ENCODE assay signal across 11 cellular contexts in genomic region chr2:127649100-127649611, GRCh38. TPM values are rescaled to one million over a fixed set of nuclear protein-coding genes. Genes with fewer than 3 reads are reported as not detected.
DNase-seq lines count a peak whose midpoint lies in the region; ATAC-seq, FAIRE-seq and TF ChIP-seq lines count a peak whose summit lies in the region.
"Had no signal": no experiment of that assay in that cellular context is flagged by ENCODE, and none has a peak within 500 bp of the region (broad histone marks: within the 10 kb centered on the region; RNA-seq: fewer than 3 reads in every experiment).

No MANE protein-coding gene starts in this region.

- peak overlapping the region; percentile 57 for H2AFZ ChIP-seq in KMS-11 (ENCODE audit: low read depth)

- no peak for TF ChIP-seq RAD21 in A549 (conservative IDR thresholded peaks at IDR 0.05 in 1 of 2, IDR thresholded peaks at IDR 0.05 in 1 of 2)

- ATAC-seq in A549 (peak in 1 of 2 experiments; percentile 18; a peak in 3 of 6 replicates), GM18511 (IDR thresholded peaks at IDR 0.05; ENCODE audit: unreplicated experiment) (no peak), GM19397 (IDR thresholded peaks at IDR 0.05; ENCODE audit: unreplicated experiment) (no peak)

- no peak for DNase-seq in A549 (ENCODE audit: low read depth in 1 of 2, low spot score in 1 of 2)
- DNase-seq in ascending aorta (ENCODE audit: low spot score in 2 of 2) = no peak
- DNase-seq in midbrain (lab: John Stamatoyannopoulos, UW) = peak; percentile 27
- no peak for DNase-seq in GM12891 (ENCODE audit: insufficient read length, low spot score)
- DNase-seq in HT-29 (ENCODE audit: low spot score) = no peak

- no peaks in the 10 kb centered on the region for H3K36me3 ChIP-seq in KMS-11 (ENCODE audit: insufficient read depth)
- peaks cover 15 to 29% of the 10 kb centered on the region in 2 donors for H3K36me3 ChIP-seq in ascending aorta

- H3K4me3 ChIP-seq in A549 = no peak overlapping the region
- H3K4me3 ChIP-seq in KMS-11 (IDR thresholded peaks at IDR 0.05; ENCODE audit: insufficient read depth, low read depth, low read length) = no peak overlapping the region
- no peak overlapping the region for H3K4me3 ChIP-seq in ascending aorta

- H3K9me3 ChIP-seq in A549 (no peaks in the 10 kb centered on the region), ascending aorta (no peaks in the 10 kb centered on the region)

- FAIRE-seq in A549 (lab: Jason Lieb, UNC) = no peak
- FAIRE-seq in GM12891 (lab: Jason Lieb, UNC) = no peak

- intact Hi-C loops in ascending aorta (cut with DNase I) = loop anchor here (5.0 kb wide), 1 partner anchor 142 kb away; no protein-coding TSS in a partner anchor

- TF ChIP-seq CTCF in A549 (IDR thresholded peaks at IDR 0.05) = no peak
- TF ChIP-seq CTCF in KMS-11 (conservative IDR thresholded peaks at IDR 0.05; ENCODE audit: low read depth, low read length) = no peak
- TF ChIP-seq CTCF in ascending aorta (IDR thresholded peaks at IDR 0.05) = no peak

- 66% methylated on average over 6 of the region's 12 CpGs for WGBS in A549 (ENCODE audit: missing lambda C conversion rate)

- no peaks in the 10 kb centered on the region for H4K20me1 ChIP-seq in KMS-11 (ENCODE audit: insufficient read depth)

- no peaks in the 10 kb centered on the region for H3K27me3 ChIP-seq in KMS-11 (ENCODE audit: insufficient read depth, low read depth)
- no peaks in the 10 kb centered on the region for H3K27me3 ChIP-seq in ascending aorta

- H3K27ac ChIP-seq in A549 (peak overlapping the region; percentile 39 to 60; a peak in 2 of 6 replicates), KMS-11 (no peak overlapping the region), ascending aorta (peak overlapping the region; percentile 40 to 58)

- H3K4me2 ChIP-seq in A549 (peak overlapping the region; percentile 15; the same call in 1 of the 3 replicates), KMS-11 (no peak overlapping the region)

- CTCF ChIA-PET in A549 (lab: Yijun Ruan, JAX) = interaction anchor here (0.8 to 4.2 kb wide), 20 partner anchors 10 to 452 kb away, joined by 3 to 44 read pairs (median 6); no protein-coding TSS in a partner anchor

- peaks cover 18% of the 10 kb centered on the region for H3K4me1 ChIP-seq in A549
- H3K4me1 ChIP-seq in KMS-11 (ENCODE audit: low read depth, poor library complexity, severe bottlenecking) = no peaks in the 10 kb centered on the region
- H3K4me1 ChIP-seq in ascending aorta = peaks cover 18 to 51% of the 10 kb centered on the region in 2 donors

- POLR2A ChIA-PET in A549 (lab: Yijun Ruan, JAX) = interaction anchor here (2.2 kb wide), 1 partner anchor 122 kb away, joined by 6 read pairs; no protein-coding TSS in a partner anchor

- TF ChIP-seq POLR2A in A549 (IDR thresholded peaks at IDR 0.05; ENCODE audit: low read length) = no peak
- TF ChIP-seq POLR2A in GM12891 (IDR thresholded peaks at IDR 0.05; ENCODE audit: low read depth, low read length) = no peak

- no peak overlapping the region for H3K9ac ChIP-seq in KMS-11

- no peak for TF ChIP-seq EP300 in A549 (IDR thresholded peaks at IDR 0.05)

- no peaks in the 10 kb centered on the region for H3K79me2 ChIP-seq in KMS-11 (ENCODE audit: insufficient read depth, low read depth)

TF ChIP-seq in A549, 52 proteins besides CTCF, POLR2A, EP300 and RAD21:
- TF ChIP-seq TP53 (CRISPR knock-in tag; IDR thresholded peaks at IDR 0.05) (no peak), ESRRA (IDR thresholded peaks at IDR 0.05; ENCODE audit: borderline replicate concordance, low read length) (no peak), CBX2 (IDR thresholded peaks at IDR 0.05; ENCODE audit: borderline replicate concordance, low read depth) (no peak), HOXA7 (CRISPR knock-in tag; IDR thresholded peaks at IDR 0.05) (no peak), RFX5 (IDR thresholded peaks at IDR 0.05) (no peak), KDM5A (IDR thresholded peaks at IDR 0.05) (no peak), MAFK (IDR thresholded peaks at IDR 0.05; ENCODE audit: partially characterized antibody) (no peak), ZNF302 (CRISPR knock-in tag; IDR thresholded peaks at IDR 0.05) (no peak), ZSCAN20 (CRISPR knock-in tag; IDR thresholded peaks at IDR 0.05) (no peak), FOSL2 (IDR thresholded peaks at IDR 0.05) (no peak), FOSL2 (CRISPR knock-in tag; IDR thresholded peaks at IDR 0.05) (no peak), SMC3 (IDR thresholded peaks at IDR 0.05) (no peak), HDAC2 (IDR thresholded peaks at IDR 0.05) (no peak), HOXB13 (CRISPR knock-in tag; IDR thresholded peaks at IDR 0.05; ENCODE audit: low read depth) (no peak), BHLHE40 (IDR thresholded peaks at IDR 0.05; ENCODE audit: low read depth, low read length) (no peak), MAZ (IDR thresholded peaks at IDR 0.05; ENCODE audit: borderline replicate concordance, low read depth, low read length) (no peak), SREBF2 (IDR thresholded peaks at IDR 0.05) (no peak), NPAS2 (CRISPR knock-in tag; IDR thresholded peaks at IDR 0.05; ENCODE audit: borderline replicate concordance) (no peak)
- TF ChIP-seq, protein P1, sequence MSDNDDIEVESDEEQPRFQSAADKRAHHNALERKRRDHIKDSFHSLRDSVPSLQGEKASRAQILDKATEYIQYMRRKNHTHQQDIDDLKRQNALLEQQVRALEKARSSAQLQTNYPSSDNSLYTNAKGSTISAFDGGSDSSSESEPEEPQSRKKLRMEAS (IDR thresholded peaks at IDR 0.05) = no peak

TF ChIP-seq in GM12891, 5 proteins besides CTCF, POLR2A, EP300 and RAD21:
- no peak for TF ChIP-seq POLR2AphosphoS5 (IDR thresholded peaks at IDR 0.05; ENCODE audit: low read depth, low read length)
- no peak for TF ChIP-seq SPI1 (IDR thresholded peaks at IDR 0.05; ENCODE audit: low read depth, low read length)

RNA-seq across cellular contexts. Expression of gene GPR17, which starts 3.2 kb away (rescaled TPM):
- polyA plus RNA-seq in A549 (2011; rRNA removed) (not detected in 2 replicates), A549 (2017; fragmentation: RNase III; extraction: RNeasy Plus Mini Kit Qiagen cat#74134 plus additional on column Dnase treatment) (not detected in 3 replicates)
- polyA plus RNA-seq in A549 (2012; cell fraction: cytosol; rRNA removed) = not detected in 2 replicates
- not detected in 2 replicates for polyA plus RNA-seq in A549 (2012; cell fraction: nucleus; rRNA removed)
- not detected in 2 replicates for polyA minus RNA-seq in A549 (2011; rRNA and poly(A)+ RNA removed)
- not detected for total RNA-seq in ascending aorta
- not detected for polyA plus RNA-seq in GM12891 (2012; ENCODE audit: low read depth, missing spikeins)
- total RNA-seq in HT-29 (2014; rRNA removed; shearing (Covaris generic)) = 0.21 and 0.64 TPM in 2 replicates
- total RNA-seq: HT1080, mononuclear cell, subcutaneous adipose tissue had no signal

RNA-seq across cellular contexts. Expression of gene LIMS2, which starts 26.2 kb away (rescaled TPM):
- 1.2 TPM in 2 replicates for polyA plus RNA-seq in A549 (2011; rRNA removed)
- polyA plus RNA-seq in A549 (2012; cell fraction: cytosol; rRNA removed) = 3.1 and 5.2 TPM in 2 replicates
- 16.4 and 21.6 TPM in 2 replicates for polyA plus RNA-seq in A549 (2012; cell fraction: nucleus; rRNA removed)
- 5.6 to 7.6 TPM (median 6.1 TPM) in 3 replicates for polyA plus RNA-seq in A549 (2017; fragmentation: RNase III; extraction: RNeasy Plus Mini Kit Qiagen cat#74134 plus additional on column Dnase treatment)
- polyA minus RNA-seq in A549 (2011; rRNA and poly(A)+ RNA removed) = 2.1 and 3.3 TPM in 2 replicates
- 169 TPM for total RNA-seq in ascending aorta
- 1.5 TPM for polyA plus RNA-seq in GM12891 (2012; ENCODE audit: low read depth, missing spikeins)
- 30.6 and 32.0 TPM in 2 replicates for total RNA-seq in HT-29 (2014; rRNA removed; shearing (Covaris generic))

RNA-seq across cellular contexts. Expression of gene SFT2D3, which starts 52.1 kb away (rescaled TPM):
- polyA plus RNA-seq in A549 (2011; rRNA removed) = 9.4 and 10.4 TPM in 2 replicates
- 3.7 and 5.6 TPM in 2 replicates for polyA plus RNA-seq in A549 (2012; cell fraction: cytosol; rRNA removed)
- 3.6 and 3.7 TPM in 2 replicates for polyA plus RNA-seq in A549 (2012; cell fraction: nucleus; rRNA removed)
- polyA plus RNA-seq in A549 (2017; fragmentation: RNase III; extraction: RNeasy Plus Mini Kit Qiagen cat#74134 plus additional on column Dnase treatment) = 4.2 to 4.9 TPM (median 4.5 TPM) in 3 replicates
- 3.3 and 3.9 TPM in 2 replicates for polyA minus RNA-seq in A549 (2011; rRNA and poly(A)+ RNA removed)
- 8.3 TPM for total RNA-seq in ascending aorta
- not detected for polyA plus RNA-seq in GM12891 (2012; ENCODE audit: low read depth, missing spikeins)
- total RNA-seq in HT-29 (2014; rRNA removed; shearing (Covaris generic)) = 11.1 and 13.3 TPM in 2 replicates
